ENCODE assay signal across 1 cellular context in genomic region chr20:51503376-51503775, GRCh38.
TF ChIP-seq lines count a peak whose summit lies in the region.

No MANE protein-coding gene starts in this region.

TF ChIP-seq in SK-N-SH treated with all-trans-retinoic acid at 6 μM for 48 hours, 23 proteins besides CTCF, POLR2A, EP300 and RAD21 (continued from another document):
- TF ChIP-seq TSHZ2 (CRISPR knock-in tag; IDR thresholded peaks at IDR 0.05) (no peak), BACH2 (CRISPR knock-in tag; IDR thresholded peaks at IDR 0.05; ENCODE audit: borderline replicate concordance) (no peak), OSR1 (CRISPR knock-in tag; IDR thresholded peaks at IDR 0.05) (no peak), SNAI2 (CRISPR knock-in tag; IDR thresholded peaks at IDR 0.05) (no peak), ZNF8 (CRISPR knock-in tag; IDR thresholded peaks at IDR 0.05) (no peak)
TF ChIP-seq in SK-N-SH treated with all-trans-retinoic acid at 6 μM for 48 hours: peak in this region for 0.
